In genomic region chr22:38518620-38519019, GRCh38 we compare ENCODE assay signal across 24 cellular contexts. TPM values are rescaled to one million over a fixed set of nuclear protein-coding genes. Genes with fewer than 3 reads are reported as not detected.
"Had no signal": no experiment of that assay in that cellular context is flagged by ENCODE, and none has a peak within 500 bp of the region (broad histone marks: within the 10 kb centered on the region; RNA-seq: fewer than 3 reads in every experiment).

No MANE protein-coding gene starts in this region.

- H3K4me3 ChIP-seq: heart left ventricle, left ventricle myocardium inferior, pancreas, prostate gland, sigmoid colon, smooth muscle cell, stomach, testis, thyroid gland, upper lobe of right lung had no signal

- DNase-seq: heart left ventricle; hypothalamus; immature natural killer cell; kidney; left ventricle myocardium inferior; naive thymus-derived CD4-positive, alpha-beta T cell; pancreas; retina; right cardiac atrium; sigmoid colon; stimulated activated CD4-positive, alpha-beta T cell treated with anti-CD3 and anti-CD28 coated beads, Interleukin-1b, Interleukin-23, amount 100 ng/mL, for 48 hours; stimulated activated CD4-positive, alpha-beta T cell treated with anti-CD3 and anti-CD28 coated beads, Interleukin-2, amount 100 ng/mL, for 48 hours; stimulated activated CD4-positive, alpha-beta T cell treated with anti-CD3 and anti-CD28 coated beads, Interleukin-4, amount 100 ng/mL, for 4 hours; stimulated activated CD8-positive, alpha-beta memory T cell treated with anti-CD3 and anti-CD28 coated beads, Interleukin-4, amount 100 ng/mL, for 48 hours; stimulated activated naive CD4-positive, alpha-beta T cell treated with Interleukin-2 at 50 U/mL for 16 hours; stomach; testis; thyroid gland; upper lobe of right lung had no signal

- H3K27me3 ChIP-seq: pancreas, testis, thyroid gland, upper lobe of right lung had no signal

- H3K9me3 ChIP-seq: heart left ventricle, left ventricle myocardium inferior, pancreas, prostate gland, sigmoid colon, stomach, testis, thyroid gland, upper lobe of right lung had no signal

- H3K27ac ChIP-seq: heart left ventricle, left ventricle myocardium inferior, pancreas, prostate gland, sigmoid colon, stomach, testis, thyroid gland, upper lobe of right lung had no signal

- H3K36me3 ChIP-seq: heart left ventricle, left ventricle myocardium inferior, pancreas, prostate gland, sigmoid colon, stomach, thyroid gland, upper lobe of right lung had no signal

- H3K4me1 ChIP-seq: heart left ventricle, left ventricle myocardium inferior, pancreas, prostate gland, sigmoid colon, stomach, testis, thyroid gland, upper lobe of right lung had no signal

- ATAC-seq: heart left ventricle; naive thymus-derived CD4-positive, alpha-beta T cell; natural killer cell treated with Interleukin-12 subunit alpha and Interleukin-12 subunit beta and Interleukin-15 and Interleukin-18, amount 100 ng/mL, for 72 hours; pancreas; right cardiac atrium; stimulated activated memory B cell treated with anti-CD40 and anti-IgM and Interleukin-4, amounts not matched to agents 10 μg/mL and 1 μg/mL and 100 μg/mL, for 72 hours; upper lobe of right lung had no signal

RNA-seq across cellular contexts. Expression of gene KDELR3, which starts 50.7 kb away (rescaled TPM):
- total RNA-seq: mononuclear cell had no signal

RNA-seq across cellular contexts. Expression of gene DMC1, which starts 51.4 kb away (rescaled TPM):
- total RNA-seq: upper lobe of right lung had no signal
